9 cellular contexts compared by ENCODE assay signal in the genomic region with DNA sequence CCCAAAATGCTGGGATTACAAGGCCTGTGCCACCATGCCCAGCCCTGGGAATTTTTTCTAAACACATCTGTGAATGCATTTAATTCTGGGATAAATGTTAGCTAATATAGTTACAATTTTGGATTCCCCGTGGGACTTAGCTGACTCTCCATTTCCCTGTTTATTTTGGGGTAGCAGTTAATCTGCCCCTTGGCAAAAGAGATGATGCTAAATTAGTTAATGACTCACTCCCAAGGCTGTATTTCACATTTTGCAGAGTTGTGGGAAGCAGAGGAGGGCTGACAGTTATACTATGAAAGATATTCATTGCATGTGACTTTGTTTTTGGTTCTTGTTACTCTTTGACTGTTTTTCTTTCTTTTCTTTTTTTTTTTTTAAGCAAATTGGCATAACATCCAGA. TPM values are rescaled to one million over a fixed set of nuclear protein-coding genes. Genes with fewer than 3 reads are reported as not detected.
DNase-seq lines count a peak whose midpoint lies in the region; ATAC-seq and TF ChIP-seq lines count a peak whose summit lies in the region.
"Had no signal": no experiment of that assay in that cellular context is flagged by ENCODE, and none has a peak within 500 bp of the region (broad histone marks: within the 10 kb centered on the region; RNA-seq: fewer than 3 reads in every experiment).

No MANE protein-coding gene starts in this region.

- ATAC-seq in psoas muscle (peak; percentile 53 to 77 (median 69)), GM21786 (IDR thresholded peaks at IDR 0.05; ENCODE audit: unreplicated experiment) (no peak), GM18519 (IDR thresholded peaks at IDR 0.05; ENCODE audit: low FRiP score, unreplicated experiment) (no peak)

- no peaks in the 10 kb centered on the region for H3K27me3 ChIP-seq in psoas muscle (ENCODE audit: insufficient read depth in 3 of 3, low read length in 2 of 3)

- H3K27ac ChIP-seq in psoas muscle: peak overlapping the region; percentile 91

- peaks cover 57% of the 10 kb centered on the region for H3K4me1 ChIP-seq in psoas muscle

- H3K4me3 ChIP-seq in NB4 (ENCODE audit: low read depth, low read length): peak overlapping the region; percentile 97
- H3K4me3 ChIP-seq in psoas muscle: peak overlapping the region; percentile 79

- TF ChIP-seq CTCF in NB4 (IDR thresholded peaks at IDR 0.05; ENCODE audit: low read depth, low read length): no peak
- TF ChIP-seq CTCF in psoas muscle (IDR thresholded peaks at IDR 0.05): no peak

- H3K9me3 ChIP-seq in psoas muscle: no peaks in the 10 kb centered on the region

- no peak for TF ChIP-seq POLR2A in NB4 (IDR thresholded peaks at IDR 0.05; ENCODE audit: extremely low read depth, insufficient read length)

- intact Hi-C loops in psoas muscle (cut with DNase I): no loop called here

- WGBS in psoas muscle, 3 donors: 3 to 14% (median 11%) methylated on average over 1 of the region's 1 CpG

- H3K36me3 ChIP-seq in psoas muscle (ENCODE audit: insufficient read depth in 1 of 2, low read depth in 1 of 2): peaks cover 0 to 7% of the 10 kb centered on the region in 2 donors

- DNase-seq in GM04504 (ENCODE audit: low read depth) (peak; percentile 77), NB4 (ENCODE audit: low read depth) (peak; percentile 31), dedifferentiated amniotic fluid mesenchymal stem cell (ENCODE audit: extremely low spot score) (peak; percentile 66), psoas muscle (no peak), SW 1271 (lab: John Stamatoyannopoulos, UW) (no peak), NCI-H2107 treated with DMSO at 0.1 percent for 48 hours (lab: John Stamatoyannopoulos, UW; ENCODE audit: unreplicated experiment) (no peak)
- DNase-seq: activated CD4-positive, alpha-beta T cell treated with anti-CD3 and anti-CD28 coated beads for 1 hour had no signal

RNA-seq across cellular contexts. Expression of gene MTHFD2, which starts 3.2 kb away (rescaled TPM):
- 10 to 100 TPM; 16.6 to 76.2 (median 61.2) TPM for total RNA-seq in psoas muscle
- 100 to 1,000 TPM in 1 of 3 donors, 10 to 100 TPM in 2; 52.1 to 112 (median 60.4) TPM for polyA plus RNA-seq in psoas muscle

RNA-seq across cellular contexts. Expression of gene MOB1A, which starts 22.9 kb away (rescaled TPM):
- 10 to 100 TPM; 28.0 to 44.3 (median 28.9) TPM for total RNA-seq in psoas muscle
- polyA plus RNA-seq in psoas muscle: 10 to 100 TPM; 13.6 to 71.2 (median 24.8) TPM

RNA-seq across cellular contexts. Expression of gene BOLA3, which starts 53.9 kb away (rescaled TPM):
- total RNA-seq in psoas muscle: 10 to 100 TPM; 47.7 to 65.9 (median 54.3) TPM
- polyA plus RNA-seq in psoas muscle: 100 to 1,000 TPM in 2 of 3 donors, 10 to 100 TPM in 1; 99.6 to 117 (median 103) TPM

Comparison
In these comparisons a context has a peak if more than half of its experiments do, and no peak if none do; other contexts are left out.
1. DNase-seq: peak in GM04504 (single experiment), NB4 (single experiment) and dedifferentiated amniotic fluid mesenchymal stem cell (single experiment); none in psoas muscle (0 of 2), SW 1271 (0 of 2) and NCI-H2107 treated with DMSO at 0.1 percent for 48 hours (single experiment).
2. ATAC-seq: peak in psoas muscle (4 of 4); none in GM21786 (single experiment) and GM18519 (single experiment).